In the genomic region with DNA sequence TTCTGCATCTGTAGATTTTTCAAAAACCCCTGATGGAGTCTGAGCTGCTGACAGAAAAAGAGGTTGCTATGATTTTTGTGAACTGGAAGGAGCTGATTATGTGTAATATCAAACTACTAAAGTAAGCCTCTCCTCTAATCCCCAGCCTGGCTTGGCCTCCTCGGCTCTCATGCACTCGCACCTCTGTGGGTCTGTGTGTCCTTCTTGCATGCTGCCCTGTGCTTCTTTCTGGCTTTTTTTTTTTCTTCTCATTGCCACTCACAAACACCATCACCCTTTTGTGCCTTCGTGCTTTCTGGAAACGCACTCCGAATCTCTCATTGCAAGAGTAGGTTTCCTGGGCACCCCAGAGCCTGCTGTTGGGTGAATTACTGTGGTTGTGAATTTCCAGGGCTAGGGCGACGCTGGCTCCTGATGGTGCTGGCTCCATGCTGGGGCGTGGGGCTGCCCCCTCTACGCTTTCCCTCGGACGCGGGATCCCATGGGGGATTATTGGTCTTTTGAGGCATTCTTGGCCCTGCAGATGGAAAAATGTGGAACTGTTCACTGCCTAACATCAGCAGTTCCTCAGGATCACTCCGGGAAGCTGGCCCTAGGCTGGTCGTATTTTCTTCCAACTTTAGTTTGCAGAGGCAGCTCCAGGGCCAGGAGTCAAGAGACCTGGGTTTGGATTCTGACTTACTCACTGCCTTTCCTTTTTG, we compare ENCODE assay signal across 16 cellular contexts.
"Had no signal": no experiment of that assay in that cellular context is flagged by ENCODE, and none has a peak within 500 bp of the region (broad histone marks: within the 10 kb centered on the region; RNA-seq: fewer than 3 reads in every experiment).

No MANE protein-coding gene starts in this region.

- H3K27ac Mint-ChIP-seq: activated CD8-positive, alpha-beta T cell treated with anti-CD3 and anti-CD28 coated beads for 36 hours; activated naive CD8-positive, alpha-beta T cell treated with anti-CD3 and anti-CD28 coated beads, Interleukin-2, amount 10 ng/mL, durations not matched to agents 7 days and 5 days; activated T-cell treated with anti-CD3 and anti-CD28 coated beads, Interleukin-2, amount 50 U/mL, for 72 hours; naive thymus-derived CD4-positive, alpha-beta T cell had no signal

- H3K36me3 Mint-ChIP-seq: activated naive CD8-positive, alpha-beta T cell treated with anti-CD3 and anti-CD28 coated beads, Interleukin-2, amount 10 ng/mL, durations not matched to agents 7 days and 5 days; naive thymus-derived CD4-positive, alpha-beta T cell had no signal

- H3K27me3 ChIP-seq: thyroid gland, vagina had no signal

- DNase-seq: activated CD8-positive, alpha-beta memory T cell treated with anti-CD3 and anti-CD28 coated beads, Interleukin-2, amount 50 U/mL, for 4 hours; activated CD8-positive, alpha-beta T cell treated with anti-CD3 and anti-CD28 coated beads for 36 hours; activated gamma-delta T cell treated with Interleukin-2 at 50 U/mL for 16 hours; activated naive CD8-positive, alpha-beta T cell treated with anti-CD3 and anti-CD28 coated beads, Interleukin-2, amount 10 ng/mL, durations not matched to agents 7 days and 5 days; activated T-cell treated with anti-CD3 and anti-CD28 coated beads, Interleukin-2, amount 50 U/mL, for 72 hours; hippocampal formation; naive thymus-derived CD4-positive, alpha-beta T cell; occipital lobe; stimulated activated CD4-positive, alpha-beta T cell treated with anti-CD3 and anti-CD28 coated beads, Interleukin-12 subunit alpha, Interleukin-12 subunit beta, amount 100 ng/mL, for 4 hours; stimulated activated CD4-positive, alpha-beta T cell treated with anti-CD3 and anti-CD28 coated beads, Interleukin-4, amount 100 ng/mL, for 1 hour; stimulated activated CD8-positive, alpha-beta memory T cell treated with anti-CD3 and anti-CD28 coated beads, Interleukin-4, amount 100 ng/mL, for 48 hours; stimulated activated naive CD8-positive, alpha-beta T cell treated with anti-CD3 and anti-CD28 coated beads, Interleukin-15, Interleukin-2, amounts not matched to agents 100 U/mL and 50 U/mL, for 24 hours; T-helper 9 cell; thyroid gland had no signal

- H3K4me3 ChIP-seq: psoas muscle, thyroid gland, vagina had no signal

- H3K27me3 Mint-ChIP-seq: activated CD8-positive, alpha-beta T cell treated with anti-CD3 and anti-CD28 coated beads for 36 hours; activated naive CD8-positive, alpha-beta T cell treated with anti-CD3 and anti-CD28 coated beads, Interleukin-2, amount 10 ng/mL, durations not matched to agents 7 days and 5 days had no signal

- H3K36me3 ChIP-seq: thyroid gland, vagina had no signal

- H3K9me3 Mint-ChIP-seq: activated CD8-positive, alpha-beta T cell treated with anti-CD3 and anti-CD28 coated beads for 36 hours; activated naive CD8-positive, alpha-beta T cell treated with anti-CD3 and anti-CD28 coated beads, Interleukin-2, amount 10 ng/mL, durations not matched to agents 7 days and 5 days; activated T-cell treated with anti-CD3 and anti-CD28 coated beads, Interleukin-2, amount 50 U/mL, for 72 hours; naive thymus-derived CD4-positive, alpha-beta T cell had no signal

- H3K4me1 Mint-ChIP-seq: activated naive CD8-positive, alpha-beta T cell treated with anti-CD3 and anti-CD28 coated beads, Interleukin-2, amount 10 ng/mL, durations not matched to agents 7 days and 5 days; naive thymus-derived CD4-positive, alpha-beta T cell had no signal

- H3K27ac ChIP-seq: psoas muscle, thyroid gland, vagina had no signal

- H3K9me3 ChIP-seq: psoas muscle, thyroid gland, vagina had no signal

- H3K4me3 Mint-ChIP-seq: activated CD8-positive, alpha-beta T cell treated with anti-CD3 and anti-CD28 coated beads for 36 hours; activated naive CD8-positive, alpha-beta T cell treated with anti-CD3 and anti-CD28 coated beads, Interleukin-2, amount 10 ng/mL, durations not matched to agents 7 days and 5 days; activated T-cell treated with anti-CD3 and anti-CD28 coated beads, Interleukin-2, amount 50 U/mL, for 72 hours; naive thymus-derived CD4-positive, alpha-beta T cell had no signal

- ATAC-seq: activated CD8-positive, alpha-beta T cell treated with anti-CD3 and anti-CD28 coated beads for 36 hours; activated T-cell treated with anti-CD3 and anti-CD28 coated beads, Interleukin-2, amount 50 U/mL, for 72 hours; naive thymus-derived CD4-positive, alpha-beta T cell; psoas muscle; stimulated activated naive CD8-positive, alpha-beta T cell treated with anti-CD3 and anti-CD28 coated beads, Interleukin-15, Interleukin-2, amounts not matched to agents 100 U/mL and 50 U/mL, for 24 hours had no signal

- H3K4me1 ChIP-seq: psoas muscle, thyroid gland had no signal
